In genomic region chr1:25618433-25618808, GRCh38 we compare ENCODE assay signal across 9 cellular contexts. TPM values are rescaled to one million over a fixed set of nuclear protein-coding genes. Genes with fewer than 3 reads are reported as not detected.
DNase-seq lines count a peak whose midpoint lies in the region; ATAC-seq and TF ChIP-seq lines count a peak whose summit lies in the region.
"Had no signal": no experiment of that assay in that cellular context is flagged by ENCODE, and none has a peak within 500 bp of the region (broad histone marks: within the 10 kb centered on the region; RNA-seq: fewer than 3 reads in every experiment).

No MANE protein-coding gene starts in this region.

- peak overlapping the region; percentile 89 for H3K4me2 ChIP-seq in mesendoderm (ENCODE audit: low read length)

- peaks cover 72% of the 10 kb centered on the region for H3K4me1 Mint-ChIP-seq in activated CD4-positive, alpha-beta T cell treated with anti-CD3 and anti-CD28 coated beads, Interleukin-2, amount 10 ng/mL, durations not matched to agents 7 days and 5 days
- H3K4me1 Mint-ChIP-seq in central memory CD8-positive, alpha-beta T cell, result peaks cover 74% of the 10 kb centered on the region

- H2BK120ac ChIP-seq in mesendoderm (ENCODE audit: low read depth, low read length), result no peak overlapping the region

- peak overlapping the region; percentile 98 for H3K4me3 Mint-ChIP-seq in activated CD4-positive, alpha-beta T cell treated with anti-CD3 and anti-CD28 coated beads, Interleukin-2, amount 10 ng/mL, durations not matched to agents 7 days and 5 days
- H3K4me3 Mint-ChIP-seq in central memory CD8-positive, alpha-beta T cell, result peak overlapping the region; percentile 95

- H2BK15ac ChIP-seq in mesendoderm (replicated peaks; ENCODE audit: low read depth), result no peak overlapping the region

- H3K4me1 ChIP-seq in mesendoderm (ENCODE audit: control insufficient read depth, low read depth, low read length) (peaks cover 11% of the 10 kb centered on the region), thoracic aorta (ENCODE audit: control insufficient read depth in 1 of 2, low read depth in 2 of 2) (peaks cover 16 to 47% of the 10 kb centered on the region in 2 donors)

- DNase-seq in activated CD4-positive, alpha-beta T cell treated with anti-CD3 and anti-CD28 coated beads, Interleukin-2, amount 10 ng/mL, durations not matched to agents 7 days and 5 days, result no peak
- no peak for DNase-seq in activated CD4-positive, alpha-beta T cell treated with anti-CD3 and anti-CD28 coated beads for 48 hours
- DNase-seq in central memory CD8-positive, alpha-beta T cell (ENCODE audit: low spot score in 2 of 2), result no peak
- DNase-seq in mesendoderm, result no peak
- DNase-seq in thoracic aorta (ENCODE audit: low spot score), result no peak
- no peak for DNase-seq in DMS153 (lab: John Stamatoyannopoulos, UW)
- no peak for DNase-seq in stimulated activated CD4-positive, alpha-beta T cell treated with anti-CD3 and anti-CD28 coated beads, Interleukin-4, amount 100 ng/mL, for 1 hour
- DNase-seq: NCI-H2081 treated with DMSO at 0.1 percent for 48 hours had no signal

- no peaks in the 10 kb centered on the region for H3K9me3 Mint-ChIP-seq in activated CD4-positive, alpha-beta T cell treated with anti-CD3 and anti-CD28 coated beads, Interleukin-2, amount 10 ng/mL, durations not matched to agents 7 days and 5 days
- no peaks in the 10 kb centered on the region for H3K9me3 Mint-ChIP-seq in central memory CD8-positive, alpha-beta T cell

- no peak for TF ChIP-seq CTCF in thoracic aorta (IDR thresholded peaks at IDR 0.05)

- H4K5ac ChIP-seq in mesendoderm (ENCODE audit: low read length), result no peak overlapping the region

- H3K79me1 ChIP-seq in mesendoderm (ENCODE audit: low read length), result no peaks in the 10 kb centered on the region

- H3K27me3 Mint-ChIP-seq in activated CD4-positive, alpha-beta T cell treated with anti-CD3 and anti-CD28 coated beads, Interleukin-2, amount 10 ng/mL, durations not matched to agents 7 days and 5 days, result peaks cover 16% of the 10 kb centered on the region
- H3K27me3 Mint-ChIP-seq in central memory CD8-positive, alpha-beta T cell, result no peaks in the 10 kb centered on the region

- no peak overlapping the region for H3K4me3 ChIP-seq in mesendoderm (ENCODE audit: low read length)
- peak overlapping the region; percentile 93 for H3K4me3 ChIP-seq in thoracic aorta

- H3K56ac ChIP-seq in mesendoderm (ENCODE audit: low read length), result peak overlapping the region; percentile 84

- POLR2A ChIA-PET in activated CD4-positive, alpha-beta T cell treated with anti-CD3 and anti-CD28 coated beads, Interleukin-2, amount 10 ng/mL, durations not matched to agents 7 days and 5 days (lab: Charles Lee), result interaction anchor here (0.8 kb wide), 1 partner anchor 58 kb away, joined by 3 read pairs; no protein-coding TSS in a partner anchor

- H3K23ac ChIP-seq in mesendoderm (ENCODE audit: low read length), result no peak overlapping the region

- CTCF ChIA-PET in activated CD4-positive, alpha-beta T cell treated with anti-CD3 and anti-CD28 coated beads, Interleukin-2, amount 10 ng/mL, durations not matched to agents 7 days and 5 days (lab: Charles Lee), result interaction anchor here (0.6 to 2.0 kb wide), 18 partner anchors 9 to 189 kb away, joined by 3 to 9 read pairs (median 4); no protein-coding TSS in a partner anchor

- H3K27ac ChIP-seq in mesendoderm (ENCODE audit: low read depth, low read length) (no peak overlapping the region), thoracic aorta (peak overlapping the region in 1 of 2 donors; percentile 44)

- peaks cover 39% of the 10 kb centered on the region for H3K36me3 Mint-ChIP-seq in activated CD4-positive, alpha-beta T cell treated with anti-CD3 and anti-CD28 coated beads, Interleukin-2, amount 10 ng/mL, durations not matched to agents 7 days and 5 days (ENCODE audit: low read depth)
- H3K36me3 Mint-ChIP-seq in central memory CD8-positive, alpha-beta T cell (ENCODE audit: insufficient read depth), result peaks cover 16% of the 10 kb centered on the region

- H3K27ac Mint-ChIP-seq in activated CD4-positive, alpha-beta T cell treated with anti-CD3 and anti-CD28 coated beads, Interleukin-2, amount 10 ng/mL, durations not matched to agents 7 days and 5 days, result peak overlapping the region; percentile 93
- peak overlapping the region; percentile 94 for H3K27ac Mint-ChIP-seq in central memory CD8-positive, alpha-beta T cell (ENCODE audit: low read depth)

- H3K36me3 ChIP-seq in mesendoderm (ENCODE audit: control insufficient read depth, insufficient read depth, low read length) (no peaks in the 10 kb centered on the region), thoracic aorta (no peaks in the 10 kb centered on the region)

- no peak overlapping the region for H3K4ac ChIP-seq in mesendoderm (ENCODE audit: low read depth, low read length)

- no peak overlapping the region for H4K8ac ChIP-seq in mesendoderm (ENCODE audit: low read depth, low read length)

- H3K27me3 ChIP-seq in mesendoderm (ENCODE audit: insufficient read depth, low read length, poor library complexity) (no peaks in the 10 kb centered on the region), thoracic aorta (replicated peaks; ENCODE audit: insufficient read depth) (no peaks in the 10 kb centered on the region)

- peak overlapping the region; percentile 69 for H3K9ac ChIP-seq in mesendoderm (ENCODE audit: low read length)

- no peak overlapping the region for H2BK5ac ChIP-seq in mesendoderm (ENCODE audit: low read length)

- no CpG with 5 or more reads among the region's 4 CpGs for WGBS in mesendoderm (ENCODE audit: extremely low coverage, insufficient coverage, low lambda C conversion rate)

- H3K9me3 ChIP-seq in thoracic aorta, result no peaks in the 10 kb centered on the region

- H3K79me2 ChIP-seq in mesendoderm (ENCODE audit: control insufficient read depth, insufficient read depth, low read length), result no peaks in the 10 kb centered on the region

- ATAC-seq in central memory CD8-positive, alpha-beta T cell (replicated peaks; ENCODE audit: extremely low read depth, poor library complexity, severe bottlenecking), result no peak
- ATAC-seq in thoracic aorta (ENCODE audit: insufficient number of reproducible peaks, low FRiP score, low read depth) (no peak), HG03095 (IDR thresholded peaks at IDR 0.05; ENCODE audit: unreplicated experiment) (no peak)

- no peak overlapping the region for H3K18ac ChIP-seq in mesendoderm (ENCODE audit: low read length)

- no peak overlapping the region for H2AK5ac ChIP-seq in mesendoderm (ENCODE audit: low read length)

RNA-seq across cellular contexts. Expression of gene MAN1C1, which starts 1.8 kb away (rescaled TPM):
- 10 to 100 TPM; 28.9 to 31.1 TPM for total RNA-seq in activated CD4-positive, alpha-beta T cell treated with anti-CD3 and anti-CD28 coated beads, Interleukin-2, amount 10 ng/mL, durations not matched to agents 7 days and 5 days
- 7.7 TPM for polyA plus RNA-seq in mesendoderm (2013, experiment 1 of 2)
- 7.4 TPM for polyA plus RNA-seq in mesendoderm (2013, experiment 2 of 2)
- total RNA-seq in thoracic aorta, result 10 to 100 TPM; 21.0 to 26.0 TPM
